9 cellular contexts compared by ENCODE assay signal in the genomic region with DNA sequence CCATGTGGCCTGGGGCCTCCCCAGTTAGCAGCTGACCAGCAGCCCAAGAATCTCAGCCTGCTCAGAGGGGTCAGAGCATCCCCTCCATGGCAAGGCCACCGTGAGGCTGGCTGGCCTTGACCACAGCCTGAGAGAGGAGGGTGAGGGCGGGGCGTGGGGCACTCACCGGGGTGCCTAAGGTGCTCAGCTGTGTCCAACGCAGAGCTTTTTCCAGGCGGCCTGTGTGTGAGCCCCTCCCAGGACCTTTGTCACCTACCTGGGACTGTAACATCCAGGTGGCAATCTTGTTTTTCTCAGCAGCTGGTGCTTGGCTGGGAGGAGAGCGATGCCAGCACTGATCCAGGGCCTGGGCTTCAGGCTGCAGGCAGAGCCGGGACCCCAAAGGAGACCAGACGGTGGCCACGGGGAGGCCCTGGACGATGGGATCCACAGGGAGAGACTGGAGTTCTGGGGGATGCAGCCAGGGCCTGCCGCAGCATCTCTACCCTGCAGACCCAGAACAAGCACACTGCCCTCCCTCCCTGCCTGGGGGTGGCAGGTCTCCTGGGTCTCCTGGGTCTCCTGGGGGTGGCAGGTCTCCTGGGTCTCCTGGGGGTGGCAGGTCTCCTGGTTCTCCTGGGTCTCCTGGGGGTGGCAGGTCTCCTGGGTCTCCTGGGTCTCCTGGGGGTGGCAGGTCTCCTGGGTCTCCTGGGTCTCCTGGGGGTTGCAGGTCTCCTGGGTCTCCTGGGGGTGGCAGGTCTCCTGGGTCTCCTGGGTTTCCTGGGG. TPM values are rescaled to one million over a fixed set of nuclear protein-coding genes. Genes with fewer than 3 reads are reported as not detected.
DNase-seq lines count a peak whose midpoint lies in the region; ATAC-seq and TF ChIP-seq lines count a peak whose summit lies in the region.
"Had no signal": no experiment of that assay in that cellular context is flagged by ENCODE, and none has a peak within 500 bp of the region (broad histone marks: within the 10 kb centered on the region; RNA-seq: fewer than 3 reads in every experiment).

No MANE protein-coding gene starts in this region.

- peaks cover 8% of the 10 kb centered on the region for H3K9me3 Mint-ChIP-seq in endodermal cell

- POLR2A ChIA-PET in Panc1 (lab: Charles Lee): no interaction called here

- peak overlapping the region; percentile 33 for H3K4me3 Mint-ChIP-seq in endodermal cell

- H3K36me3 ChIP-seq in Panc1 (ENCODE audit: control insufficient read depth, insufficient read depth, low read length) (no peaks in the 10 kb centered on the region), endodermal cell (ENCODE audit: control insufficient read depth, insufficient read depth, low read length) (no peaks in the 10 kb centered on the region), neuron (ENCODE audit: insufficient read depth, low read length) (no peaks in the 10 kb centered on the region)

- H3K27me3 Mint-ChIP-seq in endodermal cell (ENCODE audit: insufficient read depth): peaks cover 2% of the 10 kb centered on the region

- no peak overlapping the region for H3K9ac ChIP-seq in endodermal cell (ENCODE audit: extremely low read depth, low read length, poor library complexity, severe bottlenecking)

- no peak; the same call in 1 of the 2 replicates for ATAC-seq in Panc1
- no peak for ATAC-seq in GM21367 (IDR thresholded peaks at IDR 0.05; ENCODE audit: unreplicated experiment)
- no peak for ATAC-seq in GM21737 (IDR thresholded peaks at IDR 0.05; ENCODE audit: unreplicated experiment)

- peaks cover 10% of the 10 kb centered on the region for H3K4me1 Mint-ChIP-seq in endodermal cell

- peaks cover 34% of the 10 kb centered on the region for H3K4me1 ChIP-seq in Panc1 (ENCODE audit: control insufficient read depth, insufficient read depth, low read length)
- peaks cover 8% of the 10 kb centered on the region for H3K4me1 ChIP-seq in endodermal cell (ENCODE audit: control insufficient read depth, insufficient read depth, low read length)
- peaks cover 9% of the 10 kb centered on the region for H3K4me1 ChIP-seq in neuron (ENCODE audit: insufficient read depth, low read length)

- H3K9me3 ChIP-seq in Panc1 (ENCODE audit: control insufficient read depth, insufficient read depth, low read depth, low read length): no peaks in the 10 kb centered on the region; the same call in 1 of the 2 replicates
- peaks cover 8% of the 10 kb centered on the region for H3K9me3 ChIP-seq in endodermal cell (ENCODE audit: control insufficient read depth, low read length)
- H3K9me3 ChIP-seq in neuron (ENCODE audit: low read length): peaks cover 3% of the 10 kb centered on the region

- in situ Hi-C loops in Panc1 (cut with HindIII; ENCODE audit: low pct_unique_long_range_greater_than_20kb, low sequenced_read_pairs): no loop called here

- no peak for TF ChIP-seq CTCF in AG09309 (IDR thresholded peaks at IDR 0.05; ENCODE audit: control insufficient read depth, insufficient read depth, low read depth, low read length, missing control alignments)
- no peak for TF ChIP-seq CTCF in Panc1 (IDR thresholded peaks at IDR 0.05)
- no peak for TF ChIP-seq CTCF in endodermal cell (conservative IDR thresholded peaks at IDR 0.05)

- peak overlapping the region; percentile 88 for H3K27ac Mint-ChIP-seq in endodermal cell

- H3K27ac ChIP-seq in Panc1 (ENCODE audit: low read length): peak overlapping the region; percentile 68
- H3K27ac ChIP-seq in endodermal cell (ENCODE audit: low read depth, low read length): no peak overlapping the region

- peak overlapping the region; percentile 32 for H2AFZ ChIP-seq in neuron (ENCODE audit: low read depth, low read length)

- H3K4me3 ChIP-seq in AG09309 (ENCODE audit: control insufficient read depth, low read depth, low read length): peak overlapping the region; percentile 33; the same call in 1 of the 2 replicates
- peak overlapping the region in 1 of 2 experiments; percentile 50; a peak in 3 of 4 replicates for H3K4me3 ChIP-seq in Panc1 (ENCODE audit: low read depth in 2 of 2, low read length in 2 of 2)
- no peak overlapping the region for H3K4me3 ChIP-seq in endodermal cell (ENCODE audit: low read length)
- no peak overlapping the region for H3K4me3 ChIP-seq in neuron (ENCODE audit: low read length)

- H3K27me3 ChIP-seq in Panc1 (ENCODE audit: control insufficient read depth, insufficient read depth, low read length) (no peaks in the 10 kb centered on the region), endodermal cell (ENCODE audit: control insufficient read depth, insufficient read depth, low read length, poor library complexity, severe bottlenecking) (no peaks in the 10 kb centered on the region), neuron (ENCODE audit: insufficient read depth, low read length) (no peaks in the 10 kb centered on the region)

- no peaks in the 10 kb centered on the region for H3K36me3 Mint-ChIP-seq in endodermal cell (ENCODE audit: low read depth)

- intact Hi-C loops in Panc1 (cut with micrococcal nuclease; ENCODE audit: unreplicated experiment): no loop called here

- no peak for DNase-seq in AG09309 (ENCODE audit: low read depth)
- no peak for DNase-seq in Panc1 (ENCODE audit: low read depth, low spot score)
- DNase-seq in endodermal cell: no peak
- DNase-seq in NOMO-1 (lab: John Stamatoyannopoulos, UW; ENCODE audit: unreplicated experiment in 2 of 2): no peak
- no peak for DNase-seq in NCI-H748 (lab: John Stamatoyannopoulos, UW; ENCODE audit: unreplicated experiment)
- DNase-seq: DMS 273 treated with DMSO at 0.1 percent for 48 hours had no signal

- 83 to 87% methylated on average over 5 to 12 of the region's 12 CpGs for WGBS in endodermal cell (ENCODE audit: insufficient coverage in 1 of 2, insufficient read length in 1 of 2), 2 experiments

- CTCF ChIA-PET in Panc1 (lab: Charles Lee): no interaction called here

- no TSS peak for BruUV-seq in Panc1 (replicated peaks; lab: Mats Ljungman, UMichigan)

RNA-seq across cellular contexts. Expression of a gene that starts 12.3 kb away (rescaled TPM):
- total RNA-seq in Panc1 (2021; ENCODE audit: unreplicated experiment): 11.0 TPM
- 17.9 TPM for polyA plus RNA-seq in Panc1 (2012; ENCODE audit: insufficient read length)
- total RNA-seq in endodermal cell: 1 to 10 TPM in 1 of 2 donors, under 1 TPM in 1; 0.66 to 4.5 TPM
- polyA plus RNA-seq in endodermal cell (2013, experiment 1 of 2): 0.96 TPM
- polyA plus RNA-seq in endodermal cell (2013, experiment 2 of 2): 0.25 TPM
